20 cellular contexts compared by ENCODE assay signal in genomic region chr5:139282195-139282557, GRCh38. TPM values are rescaled to one million over a fixed set of nuclear protein-coding genes. Genes with fewer than 3 reads are reported as not detected.
DNase-seq lines count a peak whose midpoint lies in the region; ATAC-seq, FAIRE-seq and TF ChIP-seq lines count a peak whose summit lies in the region.
"Had no signal": no experiment of that assay in that cellular context is flagged by ENCODE, and none has a peak within 500 bp of the region (broad histone marks: within the 10 kb centered on the region; RNA-seq: fewer than 3 reads in every experiment).

No MANE protein-coding gene starts in this region.

- no peak for FAIRE-seq in bronchial epithelial cell (lab: Jason Lieb, UNC)
- FAIRE-seq: kidney had no signal

- H3K4me1 Mint-ChIP-seq in GM23338: peaks cover 18% of the 10 kb centered on the region
- H3K4me1 Mint-ChIP-seq in natural killer cell treated with Interleukin-12 subunit alpha and Interleukin-12 subunit beta and Interleukin-15 and Interleukin-18, amount 100 ng/mL, for 72 hours (ENCODE audit: low read depth in 2 of 2): peaks cover 3 to 7% of the 10 kb centered on the region in 2 donors

- no peak for ATAC-seq in GM23338
- peak; percentile 36 for ATAC-seq in left lung
- no peak for ATAC-seq in HG03521 (IDR thresholded peaks at IDR 0.05; ENCODE audit: unreplicated experiment)
- no peak for ATAC-seq in natural killer cell treated with Interleukin-12 subunit alpha and Interleukin-12 subunit beta and Interleukin-15 and Interleukin-18, amount 100 ng/mL, for 72 hours
- ATAC-seq: effector memory CD8-positive, alpha-beta T cell had no signal

- no peak overlapping the region for H2AFZ ChIP-seq in GM23338

- no peak for DNase-seq in GM23338 (ENCODE audit: low spot score)
- peak; percentile 74 for DNase-seq in M059J (ENCODE audit: low read depth)
- DNase-seq in bronchial epithelial cell (ENCODE audit: low read depth): peak; percentile 65
- DNase-seq in left lung: no peak
- no peak for DNase-seq in natural killer cell treated with Interleukin-12 subunit alpha and Interleukin-12 subunit beta and Interleukin-15 and Interleukin-18, amount 100 ng/mL, for 72 hours (ENCODE audit: low spot score)
- no peak for DNase-seq in lower leg skin (ENCODE audit: low spot score in 2 of 2)
- DNase-seq: activated CD4-positive, CD25-positive, alpha-beta regulatory T cell treated with anti-CD3 and anti-CD28 coated beads, Interleukin-2, amount 50 U/mL, for 72 hours; activated CD8-positive, alpha-beta memory T cell treated with anti-CD3 and anti-CD28 coated beads, Interleukin-2, amount 50 U/mL, for 4 hours; activated naive CD4-positive, alpha-beta T cell treated with Interleukin-2 at 50 U/mL for 16 hours; DND-41; effector memory CD8-positive, alpha-beta T cell; head of caudate nucleus; kidney; midbrain; NCI-H1048; nucleus accumbens; SHP77; stimulated activated CD4-positive, alpha-beta T cell treated with anti-CD3 and anti-CD28 coated beads, Interleukin-4, amount 100 ng/mL, for 1 hour had no signal

- H3K36me3 ChIP-seq in GM23338 (ENCODE audit: insufficient read depth) (peaks cover 81% of the 10 kb centered on the region), bronchial epithelial cell (ENCODE audit: control insufficient read depth, insufficient read depth, low read length) (peaks cover 27% of the 10 kb centered on the region), left lung (peaks cover 0 to 71% of the 10 kb centered on the region in 2 donors)

- H3K9me3 Mint-ChIP-seq in GM23338: no peaks in the 10 kb centered on the region
- no peaks in the 10 kb centered on the region for H3K9me3 Mint-ChIP-seq in natural killer cell treated with Interleukin-12 subunit alpha and Interleukin-12 subunit beta and Interleukin-15 and Interleukin-18, amount 100 ng/mL, for 72 hours
- H3K9me3 Mint-ChIP-seq: effector memory CD8-positive, alpha-beta T cell had no signal

- H4K20me1 ChIP-seq in GM23338 (replicated peaks; ENCODE audit: insufficient read depth): peaks cover 60% of the 10 kb centered on the region

- H3K27ac ChIP-seq in GM23338 (ENCODE audit: low read depth) (peak overlapping the region; percentile 99), left lung (no peak overlapping the region)
- H3K27ac ChIP-seq: BLaER1 treated with 17β-estradiol and CSF1 and Interleukin-3, amounts not matched to agents 10 nM and 100 nM had no signal

- H3K9me3 ChIP-seq in left lung: no peaks in the 10 kb centered on the region
- H3K9me3 ChIP-seq: BLaER1 treated with 17β-estradiol and CSF1 and Interleukin-3, amounts not matched to agents 10 nM and 100 nM had no signal

- intact Hi-C loops in left lung (cut with DNase I): no loop called here
- intact Hi-C loops in lower leg skin (cut with DNase I; ENCODE audit: low total_unique reads): loop anchor here (10.0 kb wide), 1 partner anchor 233 kb away; no protein-coding TSS in a partner anchor

- H3F3A ChIP-seq in GM23338 (replicated peaks; ENCODE audit: low read depth): peaks cover 92% of the 10 kb centered on the region

- H3K4me2 ChIP-seq in GM23338: no peak overlapping the region

- peaks cover 88% of the 10 kb centered on the region for H3K36me3 Mint-ChIP-seq in GM23338 (ENCODE audit: low read depth)
- H3K36me3 Mint-ChIP-seq in natural killer cell treated with Interleukin-12 subunit alpha and Interleukin-12 subunit beta and Interleukin-15 and Interleukin-18, amount 100 ng/mL, for 72 hours: peaks cover 26% of the 10 kb centered on the region

- H3K4me1 ChIP-seq in GM23338 (ENCODE audit: insufficient read depth) (peaks cover 22% of the 10 kb centered on the region), left lung (peaks cover 0 to 2% of the 10 kb centered on the region in 2 donors)

- H3K27ac Mint-ChIP-seq in GM23338: peak overlapping the region; percentile 74; the same call in 1 of the 2 replicates
- no peak overlapping the region for H3K27ac Mint-ChIP-seq in natural killer cell treated with Interleukin-12 subunit alpha and Interleukin-12 subunit beta and Interleukin-15 and Interleukin-18, amount 100 ng/mL, for 72 hours

- no peak overlapping the region for H3K4me3 Mint-ChIP-seq in GM23338
- no peak overlapping the region for H3K4me3 Mint-ChIP-seq in natural killer cell treated with Interleukin-12 subunit alpha and Interleukin-12 subunit beta and Interleukin-15 and Interleukin-18, amount 100 ng/mL, for 72 hours
- H3K4me3 Mint-ChIP-seq: effector memory CD8-positive, alpha-beta T cell had no signal

- H3K9me2 ChIP-seq in GM23338 (ENCODE audit: insufficient read depth): no peaks in the 10 kb centered on the region

- TF ChIP-seq CTCF in GM23338 (conservative IDR thresholded peaks at IDR 0.05; ENCODE audit: low read depth in 2 of 2) (no peak), bronchial epithelial cell (IDR thresholded peaks at IDR 0.05; ENCODE audit: insufficient read depth, low read length, severe bottlenecking) (no peak), left lung (IDR thresholded peaks at IDR 0.05) (no peak), lower leg skin (IDR thresholded peaks at IDR 0.05) (no peak)

- TF ChIP-seq POLR2A in lower leg skin (IDR thresholded peaks at IDR 0.05): no peak

- peaks cover 14% of the 10 kb centered on the region for H3K27me3 Mint-ChIP-seq in GM23338 (ENCODE audit: insufficient read depth, low read depth, poor library complexity)
- no peaks in the 10 kb centered on the region for H3K27me3 Mint-ChIP-seq in natural killer cell treated with Interleukin-12 subunit alpha and Interleukin-12 subunit beta and Interleukin-15 and Interleukin-18, amount 100 ng/mL, for 72 hours
- H3K27me3 Mint-ChIP-seq: effector memory CD8-positive, alpha-beta T cell had no signal

- H3K79me2 ChIP-seq in GM23338 (replicated peaks; ENCODE audit: insufficient read depth): peaks cover 37% of the 10 kb centered on the region

- no peaks in the 10 kb centered on the region for H3K27me3 ChIP-seq in GM23338 (ENCODE audit: insufficient read depth)
- H3K27me3 ChIP-seq in bronchial epithelial cell (ENCODE audit: control insufficient read depth, insufficient read depth, low read length): no peaks in the 10 kb centered on the region
- H3K27me3 ChIP-seq in left lung: no peaks in the 10 kb centered on the region
- H3K27me3 ChIP-seq: BLaER1 treated with 17β-estradiol and CSF1 and Interleukin-3, amounts not matched to agents 10 nM and 100 nM had no signal

- H3K4me3 ChIP-seq in GM23338 (no peak overlapping the region), bronchial epithelial cell (ENCODE audit: low read depth, low read length) (no peak overlapping the region), left lung (no peak overlapping the region), lower leg skin (ENCODE audit: low read depth, poor library complexity, severe bottlenecking) (no peak overlapping the region)
- H3K4me3 ChIP-seq: BLaER1 treated with 17β-estradiol and CSF1 and Interleukin-3, amounts not matched to agents 10 nM and 100 nM had no signal

TF ChIP-seq in GM23338, 12 proteins besides CTCF, POLR2A, EP300 and RAD21 (continues in another document):
- TF ChIP-seq STAT1 (IDR thresholded peaks at IDR 0.05; ENCODE audit: unreplicated experiment) (no peak), ZNF331 (CRISPR knock-in tag; IDR thresholded peaks at IDR 0.05; ENCODE audit: low read depth) (no peak), JUNB (IDR thresholded peaks at IDR 0.05; ENCODE audit: unreplicated experiment) (no peak), POLR2AphosphoS5 (IDR thresholded peaks at IDR 0.05; ENCODE audit: low read depth) (no peak), EZH2phosphoT487 (IDR thresholded peaks at IDR 0.05; ENCODE audit: unreplicated experiment) (no peak), CREB1 (CRISPR knock-in tag; IDR thresholded peaks at IDR 0.05; ENCODE audit: low read depth) (no peak), ETS1 (IDR thresholded peaks at IDR 0.05) (no peak), EZH2 (IDR thresholded peaks at IDR 0.05; ENCODE audit: low read depth, unreplicated experiment) (no peak)

RNA-seq across cellular contexts. Expression of gene MATR3, which starts 11.4 kb away (rescaled TPM):
- total RNA-seq in GM23338 (2014; rRNA removed; shearing (Covaris generic)): 506 and 546 TPM in 2 replicates
- polyA plus RNA-seq in GM23338 (2016; fragmentation: Nextera tagmentation; extraction: Ambion mirVana): 226 and 278 TPM in 2 replicates
- total RNA-seq in M059J (2014; rRNA removed; shearing (Covaris generic)): 144 and 237 TPM in 2 replicates
- total RNA-seq in bronchial epithelial cell (171 and 173 TPM in 2 replicates), left lung (100 to 1,000 TPM; 171 to 177 TPM), lower leg skin (100 to 1,000 TPM; 108 to 135 (median 122) TPM)
- total RNA-seq in natural killer cell treated with Interleukin-12 subunit alpha and Interleukin-12 subunit beta and Interleukin-15 and Interleukin-18, amount 100 ng/mL, for 72 hours: 100 to 1,000 TPM; 206 to 229 TPM

RNA-seq across cellular contexts. Expression of gene PAIP2, which starts 59.5 kb away (rescaled TPM):
- 132 and 148 TPM in 2 replicates for total RNA-seq in GM23338 (2014; rRNA removed; shearing (Covaris generic))
- 226 and 277 TPM in 2 replicates for polyA plus RNA-seq in GM23338 (2016; fragmentation: Nextera tagmentation; extraction: Ambion mirVana)
- total RNA-seq in M059J (2014; rRNA removed; shearing (Covaris generic)): 66.6 and 67.8 TPM in 2 replicates
- total RNA-seq in bronchial epithelial cell (68.7 and 80.3 TPM in 2 replicates), left lung (10 to 100 TPM; 66.8 to 73.9 TPM), lower leg skin (10 to 100 TPM; 47.4 to 81.5 (median 64.7) TPM)
- total RNA-seq in natural killer cell treated with Interleukin-12 subunit alpha and Interleukin-12 subunit beta and Interleukin-15 and Interleukin-18, amount 100 ng/mL, for 72 hours: 10 to 100 TPM; 38.1 to 77.5 TPM

Comparison
In these comparisons a context has a peak if more than half of its experiments do, and no peak if none do; other contexts are left out.
1. DNase-seq: peak in M059J (single experiment) and bronchial epithelial cell (single experiment); none in GM23338 (single experiment), left lung (0 of 2), natural killer cell treated with Interleukin-12 subunit alpha and Interleukin-12 subunit beta and Interleukin-15 and Interleukin-18, amount 100 ng/mL, for 72 hours (single experiment) and lower leg skin (0 of 2).